24 cellular contexts compared by ENCODE assay signal in the genomic region with DNA sequence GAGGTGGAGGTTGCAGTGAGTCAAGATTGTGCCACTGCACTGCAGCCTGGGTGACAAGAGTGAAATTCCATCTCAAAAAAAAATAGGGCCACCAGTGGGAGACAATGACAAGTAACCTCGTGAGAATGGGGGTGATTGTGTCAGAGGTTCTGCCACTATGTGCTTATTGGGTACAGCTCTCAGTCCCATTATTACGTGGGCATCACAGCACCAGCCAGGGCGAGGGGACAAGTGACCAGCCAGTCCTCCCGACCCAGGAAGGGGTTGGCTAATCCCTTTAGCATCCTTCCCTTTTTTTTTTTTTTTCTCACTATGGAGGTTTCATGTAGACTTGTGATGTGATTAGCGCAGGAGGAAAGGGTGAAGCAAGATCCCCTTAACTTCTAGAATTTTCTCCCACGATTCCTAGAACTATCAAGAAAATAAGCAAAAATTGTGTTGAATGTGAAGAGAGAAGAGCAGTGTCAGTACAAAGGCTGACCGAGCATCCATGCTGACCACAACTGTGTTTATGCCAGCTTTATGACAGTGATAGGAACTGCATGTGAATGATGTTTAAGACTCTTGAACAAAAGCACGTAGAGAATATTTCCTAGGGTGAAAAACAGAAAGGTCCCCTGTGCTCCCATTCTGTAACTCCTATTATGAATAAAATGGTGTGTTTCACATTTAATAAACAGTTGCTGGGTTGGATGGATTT. TPM values are rescaled to one million over a fixed set of nuclear protein-coding genes. Genes with fewer than 3 reads are reported as not detected.
"Had no signal": no experiment of that assay in that cellular context is flagged by ENCODE, and none has a peak within 500 bp of the region (broad histone marks: within the 10 kb centered on the region; RNA-seq: fewer than 3 reads in every experiment).

No MANE protein-coding gene starts in this region.

- H3K9me3 ChIP-seq: esophagus muscularis mucosa, mucosa of descending colon, ovary, right atrium auricular region, sigmoid colon, stomach, thoracic aorta, transverse colon had no signal

- ATAC-seq: effector memory CD8-positive, alpha-beta T cell; left cardiac atrium; left ventricle myocardium superior; mucosa of descending colon had no signal

- H3K27ac ChIP-seq: epithelial cell of prostate, esophagus muscularis mucosa, hepatocyte, ovary, right atrium auricular region, sigmoid colon, skin epidermis, stomach, thoracic aorta, transverse colon had no signal

- H3K36me3 ChIP-seq: esophagus muscularis mucosa, ovary, right atrium auricular region, sigmoid colon, stomach, thoracic aorta, transverse colon had no signal

- DNase-seq: effector memory CD8-positive, alpha-beta T cell; foreskin fibroblast; head of caudate nucleus; kidney; left cardiac atrium; left ventricle myocardium superior; mammary epithelial cell; mucosa of descending colon; natural killer cell; nucleus accumbens; ovary; sigmoid colon; stimulated activated CD4-positive, alpha-beta T cell treated with anti-CD3 and anti-CD28 coated beads, Interleukin-2, amount 100 ng/mL, for 24 hours; stimulated activated naive CD4-positive, alpha-beta T cell; stomach; substantia nigra; transverse colon had no signal

- H3K27me3 ChIP-seq: esophagus muscularis mucosa, hepatocyte, ovary, right atrium auricular region, sigmoid colon, stomach, transverse colon had no signal

- H3K4me3 ChIP-seq: esophagus muscularis mucosa, hepatocyte, mucosa of descending colon, ovary, right atrium auricular region, sigmoid colon, skin epidermis, stomach, thoracic aorta, transverse colon had no signal

- H3K4me1 ChIP-seq: esophagus muscularis mucosa, right atrium auricular region, sigmoid colon, stomach had no signal

RNA-seq across cellular contexts. Expression of gene ALOX5AP, which starts 50.0 kb away (rescaled TPM):
- total RNA-seq: neural crest cell had no signal
